18 cellular contexts compared by ENCODE assay signal in genomic region chr20:21360686-21361085, GRCh38. TPM values are rescaled to one million over a fixed set of nuclear protein-coding genes. Genes with fewer than 3 reads are reported as not detected.
DNase-seq lines count a peak whose midpoint lies in the region; ATAC-seq and TF ChIP-seq lines count a peak whose summit lies in the region.
"Had no signal": no experiment of that assay in that cellular context is flagged by ENCODE, and none has a peak within 500 bp of the region (broad histone marks: within the 10 kb centered on the region; RNA-seq: fewer than 3 reads in every experiment).

No MANE protein-coding gene starts in this region.

- no peak overlapping the region for H3K27ac ChIP-seq in IMR-90 (ENCODE audit: insufficient read depth, low read length)
- H3K27ac ChIP-seq: hepatocyte had no signal

- H3K4me3 Mint-ChIP-seq in natural killer cell treated with Interleukin-12 subunit alpha and Interleukin-12 subunit beta and Interleukin-15 and Interleukin-18, amount 100 ng/mL, for 72 hours = no peak overlapping the region
- H3K4me3 Mint-ChIP-seq: activated naive CD4-positive, alpha-beta T cell treated with anti-CD3 and anti-CD28 coated beads for 36 hours; central memory CD8-positive, alpha-beta T cell; memory B cell had no signal

- peak overlapping the region; percentile 38 for H3K4me2 ChIP-seq in IMR-90 (ENCODE audit: low read depth, low read length)
- H3K4me2 ChIP-seq: hepatocyte had no signal

- TF ChIP-seq RAD21 in IMR-90 (IDR thresholded peaks at IDR 0.05; ENCODE audit: low read length) = no peak

- in situ Hi-C loops in IMR-90 (cut with MboI; ENCODE audit: low sequenced_read_pairs) = no loop called here

- H4K5ac ChIP-seq in IMR-90 (ENCODE audit: low read depth, low read length) = no peak overlapping the region

- no peak overlapping the region; the same call in 1 of the 2 replicates for H3K18ac ChIP-seq in IMR-90 (ENCODE audit: low read depth, low read length)

- H3K14ac ChIP-seq in IMR-90 (replicated peaks; ENCODE audit: low read depth, low read length) = no peak overlapping the region

- no peak overlapping the region for H4K8ac ChIP-seq in IMR-90 (ENCODE audit: low read depth in 2 of 2, low read length in 2 of 2)

- no peak for TF ChIP-seq POLR2A in IMR-90 (IDR thresholded peaks at IDR 0.05; ENCODE audit: low read depth, low read length)

- no peaks in the 10 kb centered on the region for H3K27me3 ChIP-seq in IMR-90 (ENCODE audit: control insufficient read depth, insufficient read depth, low read length)
- H3K27me3 ChIP-seq: hepatocyte had no signal

- H3K36me3 Mint-ChIP-seq in natural killer cell treated with Interleukin-12 subunit alpha and Interleukin-12 subunit beta and Interleukin-15 and Interleukin-18, amount 100 ng/mL, for 72 hours = peaks cover 38% of the 10 kb centered on the region

- no peak overlapping the region for H2AK5ac ChIP-seq in IMR-90 (ENCODE audit: low read depth, low read length)

- H4K91ac ChIP-seq in IMR-90 (ENCODE audit: insufficient read depth, low read depth, low read length) = no peak overlapping the region

- intact Hi-C loops in IMR-90 (cut with micrococcal nuclease) = loop anchor here (2.0 kb wide), 1 partner anchor 58 kb away; the partner anchor contains the start of gene XRN2

- no peaks in the 10 kb centered on the region for H3K9me3 Mint-ChIP-seq in natural killer cell treated with Interleukin-12 subunit alpha and Interleukin-12 subunit beta and Interleukin-15 and Interleukin-18, amount 100 ng/mL, for 72 hours
- H3K9me3 Mint-ChIP-seq: activated naive CD4-positive, alpha-beta T cell treated with anti-CD3 and anti-CD28 coated beads for 36 hours; central memory CD8-positive, alpha-beta T cell; memory B cell had no signal

- peaks cover 11% of the 10 kb centered on the region for H3K9me1 ChIP-seq in IMR-90 (ENCODE audit: insufficient read depth, low read length)

- peaks cover 21 to 32% of the 10 kb centered on the region in 2 experiments for H3K79me1 ChIP-seq in IMR-90 (ENCODE audit: low read depth in 1 of 2, low read length in 2 of 2)

- no peaks in the 10 kb centered on the region for H3K9me3 ChIP-seq in IMR-90 (ENCODE audit: control insufficient read depth, insufficient read depth, low read length)

- H2AFZ ChIP-seq in IMR-90 (replicated peaks; ENCODE audit: low read length, poor library complexity) = no peak overlapping the region
- H2AFZ ChIP-seq: hepatocyte had no signal

- CTCF ChIA-PET in IMR-90 (lab: Yijun Ruan, JAX) = no interaction called here

- no peak overlapping the region for H3K9ac ChIP-seq in IMR-90 (ENCODE audit: low read depth, low read length)

- TF ChIP-seq CTCF in IMR-90 (conservative IDR thresholded peaks at IDR 0.05; ENCODE audit: low read depth, low read length) = no peak

- POLR2A ChIA-PET in IMR-90 (lab: Charles Lee; ENCODE audit: unreplicated experiment) = interaction anchor here (0.6 kb wide), 2 partner anchors 11 to 756 kb away, joined by 4 read pairs; no protein-coding TSS in a partner anchor

- no peak overlapping the region for H3K23ac ChIP-seq in IMR-90 (ENCODE audit: low read depth, low read length)

- dilution Hi-C loops in IMR-90 (cut with HindIII; ENCODE audit: low sequenced_read_pairs, unreplicated experiment) = no loop called here

- no peak overlapping the region for H2BK120ac ChIP-seq in IMR-90 (ENCODE audit: low read depth, low read length)

- no peaks in the 10 kb centered on the region for H3K27me3 Mint-ChIP-seq in natural killer cell treated with Interleukin-12 subunit alpha and Interleukin-12 subunit beta and Interleukin-15 and Interleukin-18, amount 100 ng/mL, for 72 hours
- H3K27me3 Mint-ChIP-seq: central memory CD8-positive, alpha-beta T cell; memory B cell had no signal

- H3K4me1 Mint-ChIP-seq in natural killer cell treated with Interleukin-12 subunit alpha and Interleukin-12 subunit beta and Interleukin-15 and Interleukin-18, amount 100 ng/mL, for 72 hours (ENCODE audit: low read depth in 2 of 2) = peaks cover 20 to 28% of the 10 kb centered on the region in 2 donors
- H3K4me1 Mint-ChIP-seq: memory B cell had no signal

- no TSS peak for BruUV-seq in IMR-90 (replicated peaks; lab: Mats Ljungman, UMichigan)

- H3K36me3 ChIP-seq in IMR-90 (ENCODE audit: control insufficient read depth, insufficient read depth, low read length) = peaks cover 26% of the 10 kb centered on the region

- H3K4ac ChIP-seq in IMR-90 (ENCODE audit: low read depth, low read length) = no peak overlapping the region

- H3K27ac Mint-ChIP-seq in natural killer cell treated with Interleukin-12 subunit alpha and Interleukin-12 subunit beta and Interleukin-15 and Interleukin-18, amount 100 ng/mL, for 72 hours = peak overlapping the region; percentile 5 to 48
- H3K27ac Mint-ChIP-seq: activated naive CD4-positive, alpha-beta T cell treated with anti-CD3 and anti-CD28 coated beads for 36 hours; memory B cell had no signal

- no CpG with 5 or more reads among the region's 1 CpG for WGBS in IMR-90 (ENCODE audit: extremely low coverage in 2 of 2, insufficient read length in 1 of 2), 2 experiments

- no peak overlapping the region for H2BK15ac ChIP-seq in IMR-90 (ENCODE audit: low read depth, low read length)

- peak; percentile 41 for DNase-seq in DMS79 treated with DMSO at 0.1 percent for 48 hours (lab: John Stamatoyannopoulos, UW)
- DNase-seq in DMS79 (lab: John Stamatoyannopoulos, UW) = no peak
- DNase-seq in IMR-90 = peak; percentile 40
- DNase-seq in dedifferentiated amniotic fluid mesenchymal stem cell (ENCODE audit: extremely low spot score) = peak; percentile 54
- no peak for DNase-seq in natural killer cell treated with Interleukin-12 subunit alpha and Interleukin-12 subunit beta and Interleukin-15 and Interleukin-18, amount 100 ng/mL, for 72 hours (ENCODE audit: low spot score)
- DNase-seq: 8988T; activated naive CD4-positive, alpha-beta T cell treated with anti-CD3 and anti-CD28 coated beads for 36 hours; NCI-H1092 treated with DMSO at 0.1 percent for 48 hours; NCI-H510A; nucleus accumbens; T-helper 9 cell had no signal

- ATAC-seq in IMR-90 (ENCODE audit: low read depth) (peak; percentile 43), GM18498 (IDR thresholded peaks at IDR 0.05; ENCODE audit: unreplicated experiment) (no peak), GM18520 (IDR thresholded peaks at IDR 0.05; ENCODE audit: unreplicated experiment) (no peak), HG03097 (IDR thresholded peaks at IDR 0.05; ENCODE audit: low FRiP score, unreplicated experiment) (no peak)
- ATAC-seq in natural killer cell treated with Interleukin-12 subunit alpha and Interleukin-12 subunit beta and Interleukin-15 and Interleukin-18, amount 100 ng/mL, for 72 hours = no peak

- no peak overlapping the region for H3K56ac ChIP-seq in IMR-90 (ENCODE audit: extremely low read depth, insufficient read depth, low read length)

- H4K20me1 ChIP-seq in IMR-90 (ENCODE audit: insufficient read depth, low read length) = peaks cover 9% of the 10 kb centered on the region

- H2BK5ac ChIP-seq in IMR-90 (ENCODE audit: low read depth, low read length, poor library complexity, severe bottlenecking) = peak overlapping the region; percentile 71

- H2AK9ac ChIP-seq in IMR-90 (replicated peaks; ENCODE audit: low read depth, low read length, poor library complexity) = no peak overlapping the region

- H2BK20ac ChIP-seq in IMR-90 (ENCODE audit: low read depth, low read length) = no peak overlapping the region

- peaks cover 3% of the 10 kb centered on the region for H3K4me1 ChIP-seq in IMR-90 (ENCODE audit: control insufficient read depth, insufficient read depth, low read length)

- no peak overlapping the region; the same call in 1 of the 2 replicates for H3K4me3 ChIP-seq in IMR-90 (ENCODE audit: insufficient read depth, low read depth, low read length)
- H3K4me3 ChIP-seq: hepatocyte had no signal

TF ChIP-seq in IMR-90, 13 proteins besides CTCF, POLR2A, EP300 and RAD21:
- TF ChIP-seq ELK1 (IDR thresholded peaks at IDR 0.05; ENCODE audit: borderline replicate concordance, low read depth, low read length) (no peak), BHLHE40 (IDR thresholded peaks at IDR 0.05; ENCODE audit: low read depth, low read length) (no peak), CHD1 (IDR thresholded peaks at IDR 0.05; ENCODE audit: low read depth, low read length) (no peak), RCOR1 (IDR thresholded peaks at IDR 0.05; ENCODE audit: insufficient replicate concordance, low read length) (no peak), NFE2L2 (IDR thresholded peaks at IDR 0.05; ENCODE audit: low read depth, low read length) (no peak), CEBPB (IDR thresholded peaks at IDR 0.05; ENCODE audit: low read depth, low read length) (0 out of 2 replicates have a peak, but pooled peaks have one; percentile 6)
TF ChIP-seq in IMR-90: peak in this region for 1.

RNA-seq across cellular contexts. Expression of gene NKX2-4, which starts 36.6 kb away (rescaled TPM):
- total RNA-seq in IMR-90 (2012; rRNA removed) = not detected in 2 replicates
- not detected in 2 replicates for polyA plus RNA-seq in IMR-90 (2012; rRNA removed)
- polyA plus RNA-seq in IMR-90 (2012; cell fraction: cytosol; rRNA removed) = not detected in 2 replicates
- polyA plus RNA-seq in IMR-90 (2012; cell fraction: nucleus; rRNA removed; ENCODE audit: low replicate concordance) = not detected in 2 replicates
- total RNA-seq in natural killer cell treated with Interleukin-12 subunit alpha and Interleukin-12 subunit beta and Interleukin-15 and Interleukin-18, amount 100 ng/mL, for 72 hours = not detected
- total RNA-seq: activated naive CD4-positive, alpha-beta T cell treated with anti-CD3 and anti-CD28 coated beads for 36 hours; hepatocyte; temporal lobe had no signal
- polyA plus RNA-seq: hepatocyte had no signal

RNA-seq across cellular contexts. Expression of gene XRN2, which starts 57.6 kb away (rescaled TPM):
- 70.8 and 99.2 TPM in 2 replicates for total RNA-seq in IMR-90 (2012; rRNA removed)
- 49.5 and 58.1 TPM in 2 replicates for polyA plus RNA-seq in IMR-90 (2012; rRNA removed)
- polyA plus RNA-seq in IMR-90 (2012; cell fraction: cytosol; rRNA removed) = 12.7 and 15.9 TPM in 2 replicates
- polyA plus RNA-seq in IMR-90 (2012; cell fraction: nucleus; rRNA removed; ENCODE audit: low replicate concordance) = 11.1 and 42.3 TPM in 2 replicates
- total RNA-seq in natural killer cell treated with Interleukin-12 subunit alpha and Interleukin-12 subunit beta and Interleukin-15 and Interleukin-18, amount 100 ng/mL, for 72 hours = 10 to 100 TPM; 62.1 to 68.6 TPM

Comparison
In these comparisons a context has a peak if more than half of its experiments do, and no peak if none do; other contexts are left out.
1. DNase-seq: peak in DMS79 treated with DMSO at 0.1 percent for 48 hours (single experiment), IMR-90 (single experiment) and dedifferentiated amniotic fluid mesenchymal stem cell (single experiment); none in DMS79 (single experiment) and natural killer cell treated with Interleukin-12 subunit alpha and Interleukin-12 subunit beta and Interleukin-15 and Interleukin-18, amount 100 ng/mL, for 72 hours (single experiment).